Comparison of ENCODE assay signal across 15 cellular contexts in the genomic region with DNA sequence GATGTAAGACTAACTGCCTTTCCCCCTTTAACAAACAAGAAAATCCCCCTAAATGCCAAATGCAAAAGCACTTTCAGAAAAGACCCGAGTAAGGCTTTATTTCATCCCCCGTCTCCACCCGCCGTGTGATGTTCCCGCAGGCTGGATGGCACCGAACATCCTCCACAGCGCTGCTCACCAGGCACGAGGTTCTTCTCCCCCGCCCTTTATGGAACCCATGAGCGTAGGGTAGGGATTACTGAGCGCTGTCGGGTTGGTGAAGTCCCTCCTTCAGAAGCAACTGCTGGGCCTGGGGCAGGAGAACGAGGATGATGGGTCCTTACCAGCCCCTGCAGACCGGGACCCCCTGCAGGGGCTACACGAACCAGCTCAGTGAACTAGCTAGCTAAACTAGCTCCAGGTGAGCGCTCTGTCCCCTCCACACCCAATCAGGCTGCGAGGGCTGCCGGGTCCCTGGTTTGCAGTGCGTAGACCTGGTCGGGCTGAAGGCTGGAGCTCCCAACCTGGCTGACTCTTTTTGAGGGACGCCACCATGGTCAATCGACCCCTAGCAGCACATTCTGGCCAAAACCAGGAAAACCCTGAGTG.
DNase-seq lines count a peak whose midpoint lies in the region; ATAC-seq and TF ChIP-seq lines count a peak whose summit lies in the region.
"Had no signal": no experiment of that assay in that cellular context is flagged by ENCODE, and none has a peak within 500 bp of the region (broad histone marks: within the 10 kb centered on the region; RNA-seq: fewer than 3 reads in every experiment).

No MANE protein-coding gene starts in this region.

- ATAC-seq in heart left ventricle (no peak), HG03097 (IDR thresholded peaks at IDR 0.05; ENCODE audit: low FRiP score, unreplicated experiment) (no peak)
- no peak for ATAC-seq in naive thymus-derived CD4-positive, alpha-beta T cell
- ATAC-seq: gastrocnemius medialis had no signal

- peak overlapping the region in 8 of 10 donors; percentile 43 to 88 (median 76) for H3K4me3 Mint-ChIP-seq in naive thymus-derived CD4-positive, alpha-beta T cell

- H3K36me3 ChIP-seq in heart left ventricle (no peaks in the 10 kb centered on the region), left ventricle myocardium inferior (no peaks in the 10 kb centered on the region), mammary epithelial cell (ENCODE audit: insufficient read depth, low read length) (no peaks in the 10 kb centered on the region), vagina (no peaks in the 10 kb centered on the region)
- peaks cover 0 to 11% (median 4%) of the 10 kb centered on the region in 3 experiments for H3K36me3 ChIP-seq in naive thymus-derived CD4-positive, alpha-beta T cell (ENCODE audit: control insufficient read depth in 2 of 3, insufficient read depth in 3 of 3, low read length in 3 of 3)
- H3K36me3 ChIP-seq: gastrocnemius medialis had no signal

- peaks cover 0 to 100% (median 91%) of the 10 kb centered on the region in 12 donors for H3K4me1 ChIP-seq in heart left ventricle
- H3K4me1 ChIP-seq in left ventricle myocardium inferior, result no peaks in the 10 kb centered on the region
- peaks cover 57% of the 10 kb centered on the region for H3K4me1 ChIP-seq in mammary epithelial cell (ENCODE audit: insufficient read depth, low read length)
- H3K4me1 ChIP-seq in naive thymus-derived CD4-positive, alpha-beta T cell (ENCODE audit: control insufficient read depth in 2 of 2, insufficient read depth in 2 of 2, low read length in 2 of 2), result peaks cover 0 to 42% of the 10 kb centered on the region in 2 donors
- peaks cover 100% of the 10 kb centered on the region for H3K4me1 ChIP-seq in vagina

- H3K27me3 Mint-ChIP-seq in naive thymus-derived CD4-positive, alpha-beta T cell, result no peaks in the 10 kb centered on the region

- H3K4me2 ChIP-seq in mammary epithelial cell (ENCODE audit: insufficient read depth, low read depth, low read length), result peak overlapping the region; percentile 65

- H3K27me3 ChIP-seq in heart left ventricle (no peaks in the 10 kb centered on the region), left ventricle myocardium inferior (ENCODE audit: low read depth) (no peaks in the 10 kb centered on the region), mammary epithelial cell (ENCODE audit: insufficient read depth, low read length) (no peaks in the 10 kb centered on the region), vagina (no peaks in the 10 kb centered on the region)
- no peaks in the 10 kb centered on the region for H3K27me3 ChIP-seq in naive thymus-derived CD4-positive, alpha-beta T cell (ENCODE audit: control insufficient read depth in 2 of 2, insufficient read depth in 2 of 2, low read length in 2 of 2)
- H3K27me3 ChIP-seq: gastrocnemius medialis, testis had no signal

- TF ChIP-seq CTCF in heart left ventricle (IDR thresholded peaks at IDR 0.05) (no peak), left ventricle myocardium inferior (IDR thresholded peaks at IDR 0.05; ENCODE audit: borderline replicate concordance) (no peak), mammary epithelial cell (conservative IDR thresholded peaks at IDR 0.05 in 1 of 2, IDR thresholded peaks at IDR 0.05 in 1 of 2; ENCODE audit: extremely low read depth in 1 of 2, insufficient read depth in 1 of 2, low read depth in 1 of 2, low read length in 2 of 2) (no peak), vagina (IDR thresholded peaks at IDR 0.05) (no peak), lower leg skin (IDR thresholded peaks at IDR 0.05) (no peak)

- no TSS peak for BruUV-seq in mammary epithelial cell (replicated peaks; lab: Mats Ljungman, UMichigan)

- peaks cover 0 to 11% (median 3%) of the 10 kb centered on the region in 5 donors for H3K36me3 Mint-ChIP-seq in naive thymus-derived CD4-positive, alpha-beta T cell

- peaks cover 0 to 91% (median 0%) of the 10 kb centered on the region in 7 donors for H3K4me1 Mint-ChIP-seq in naive thymus-derived CD4-positive, alpha-beta T cell

- peak overlapping the region; percentile 54 for H2AFZ ChIP-seq in mammary epithelial cell (ENCODE audit: low read depth, low read length)

- no peaks in the 10 kb centered on the region for H3K9me3 Mint-ChIP-seq in naive thymus-derived CD4-positive, alpha-beta T cell

- dilution Hi-C loops in mammary epithelial cell (cut with HindIII; ENCODE audit: low sequenced_read_pairs), result no loop called here

- intact Hi-C loops in heart left ventricle (cut with DNase I), result loop anchor here in 2 of 10 donors (5.0 kb wide), 2 partner anchors 74 to 79 kb away; partner anchors contain the start of gene ITPKB (in 1 of the 2)
- intact Hi-C loops in left ventricle myocardium inferior (cut with micrococcal nuclease), result loop anchor here (10.0 kb wide), 1 partner anchor 76 kb away; the partner anchor contains the start of gene ITPKB
- intact Hi-C loops in mammary epithelial cell (cut with micrococcal nuclease), result loop anchor here (5.0 kb wide), 2 partner anchors 39 to 79 kb away; partner anchors contain the start of gene ITPKB
- intact Hi-C loops in naive thymus-derived CD4-positive, alpha-beta T cell (cut with micrococcal nuclease), result no loop called here
- intact Hi-C loops in vagina (cut with DNase I), result no loop called here
- intact Hi-C loops in lower leg skin (cut with DNase I; ENCODE audit: low total_unique reads), result no loop called here

- in situ Hi-C loops in mammary epithelial cell (cut with MboI; ENCODE audit: low sequenced_read_pairs in 2 of 2), result loop anchor here in 1 of 2 donors (10.0 kb wide), 1 partner anchor 166 kb away; no protein-coding TSS in a partner anchor

- DNase-seq in heart left ventricle, result peak in 2 of 5 donors; percentile 21 to 55
- DNase-seq in left ventricle myocardium inferior, result no peak
- no peak for DNase-seq in mammary epithelial cell
- DNase-seq in naive thymus-derived CD4-positive, alpha-beta T cell, result no peak
- no peak for DNase-seq in vagina (ENCODE audit: extremely low spot score in 2 of 2)
- no peak for DNase-seq in HPDE6-E6E7 (ENCODE audit: extremely low spot score)
- no peak for DNase-seq in lower leg skin (ENCODE audit: low spot score in 2 of 2)
- DNase-seq: ACHN; activated CD4-positive, CD25-positive, alpha-beta regulatory T cell; activated T-cell treated with anti-CD3 and anti-CD28 coated beads for 4 hours; effector CD4-positive, alpha-beta T cell; gastrocnemius medialis; NCI-H226; testis had no signal

- WGBS in heart left ventricle, 4 donors, result 85 to 91% (median 86%) methylated on average over 20 to 22 of the region's 22 CpGs
- WGBS in mammary epithelial cell (ENCODE audit: low coverage, missing lambda C conversion rate), result 49% methylated on average over 21 of the region's 22 CpGs
- 51 to 52% methylated on average over 14 to 20 of the region's 22 CpGs for WGBS in lower leg skin, 2 donors

- no peak overlapping the region for H3K27ac Mint-ChIP-seq in naive thymus-derived CD4-positive, alpha-beta T cell

- TF ChIP-seq POLR2A in heart left ventricle (IDR thresholded peaks at IDR 0.05) (no peak), vagina (IDR thresholded peaks at IDR 0.05) (no peak), lower leg skin (IDR thresholded peaks at IDR 0.05) (no peak)

- H3K79me2 ChIP-seq in mammary epithelial cell (ENCODE audit: insufficient read depth, low read length), result no peaks in the 10 kb centered on the region

- no peaks in the 10 kb centered on the region for H3K9me3 ChIP-seq in heart left ventricle
- H3K9me3 ChIP-seq in left ventricle myocardium inferior (replicated peaks), result no peaks in the 10 kb centered on the region
- H3K9me3 ChIP-seq in mammary epithelial cell (replicated peaks; ENCODE audit: insufficient read depth, low read length), result no peaks in the 10 kb centered on the region
- H3K9me3 ChIP-seq in naive thymus-derived CD4-positive, alpha-beta T cell (ENCODE audit: control insufficient read depth in 2 of 3, low read length in 3 of 3), result no peaks in the 10 kb centered on the region
- no peaks in the 10 kb centered on the region for H3K9me3 ChIP-seq in vagina
- H3K9me3 ChIP-seq: gastrocnemius medialis, testis had no signal

- peak overlapping the region; percentile 43 for H3K9ac ChIP-seq in mammary epithelial cell (ENCODE audit: insufficient read depth, low read length)

- CTCF ChIA-PET in mammary epithelial cell (lab: Charles Lee; ENCODE audit: low non-redundant PET), result interaction anchor here (0.8 kb wide), 1 partner anchor 120 kb away, joined by 6 read pairs; no protein-coding TSS in a partner anchor
- CTCF ChIA-PET in naive thymus-derived CD4-positive, alpha-beta T cell (lab: Charles Lee), result interaction anchor here (0.7 to 1.0 kb wide), 3 partner anchors 16 to 39 kb away, joined by 3 read pairs; no protein-coding TSS in a partner anchor

- H3K4me3 ChIP-seq in heart left ventricle (no peak overlapping the region), left ventricle myocardium inferior (no peak overlapping the region), mammary epithelial cell (replicated peaks in 1 of 3; ENCODE audit: insufficient read depth in 1 of 3, low read depth in 2 of 3, low read length in 3 of 3) (no peak overlapping the region), vagina (no peak overlapping the region), lower leg skin (ENCODE audit: low read depth, poor library complexity, severe bottlenecking) (no peak overlapping the region)
- H3K4me3 ChIP-seq in naive thymus-derived CD4-positive, alpha-beta T cell (ENCODE audit: low read length), result no peak overlapping the region
- H3K4me3 ChIP-seq: gastrocnemius medialis, testis had no signal

- H3K27ac ChIP-seq in heart left ventricle, result peak overlapping the region in 10 of 12 donors; percentile 9 to 95 (median 89)
- no peak overlapping the region for H3K27ac ChIP-seq in left ventricle myocardium inferior (replicated peaks)
- H3K27ac ChIP-seq in mammary epithelial cell (ENCODE audit: insufficient read depth, low read depth, low read length), result peak overlapping the region; percentile 73
- H3K27ac ChIP-seq in naive thymus-derived CD4-positive, alpha-beta T cell (ENCODE audit: low read depth, low read length), result no peak overlapping the region
- peak overlapping the region; percentile 98 for H3K27ac ChIP-seq in vagina
- H3K27ac ChIP-seq: gastrocnemius medialis had no signal

- no peaks in the 10 kb centered on the region for H4K20me1 ChIP-seq in mammary epithelial cell (ENCODE audit: insufficient read depth, low read length)

- POLR2A ChIA-PET in naive thymus-derived CD4-positive, alpha-beta T cell (lab: Charles Lee), result interaction anchor here (0.8 to 17.1 kb wide), 6 partner anchors 9 to 78 kb away, joined by 3 to 276 read pairs (median 3); no protein-coding TSS in a partner anchor

Comparison
In these comparisons a context has a peak if more than half of its experiments do, and no peak if none do; other contexts are left out.
1. H3K27ac ChIP-seq: peak in heart left ventricle (10 of 12), mammary epithelial cell (single experiment) and vagina (single experiment); none in left ventricle myocardium inferior (single experiment) and naive thymus-derived CD4-positive, alpha-beta T cell (single experiment).
2. intact Hi-C loops: an anchor here in left ventricle myocardium inferior (10.0 kb wide) and mammary epithelial cell (5.0 kb wide); none called in naive thymus-derived CD4-positive, alpha-beta T cell, vagina and lower leg skin.